Comparison of ENCODE assay signal across 8 cellular contexts in genomic region chr6:26520840-26521484, GRCh38. TPM values are rescaled to one million over a fixed set of nuclear protein-coding genes. Genes with fewer than 3 reads are reported as not detected.
DNase-seq lines count a peak whose midpoint lies in the region; ATAC-seq, FAIRE-seq and TF ChIP-seq lines count a peak whose summit lies in the region.

No MANE protein-coding gene starts in this region.

- no peaks in the 10 kb centered on the region for H3K9me3 ChIP-seq in HUES64 (ENCODE audit: insufficient read depth, low read depth, low read length)
- H3K9me3 ChIP-seq in PC-9 (ENCODE audit: insufficient read depth, low read depth) = no peaks in the 10 kb centered on the region
- H3K9me3 ChIP-seq in esophagus muscularis mucosa = no peaks in the 10 kb centered on the region

- H3K9me2 ChIP-seq in PC-9 (ENCODE audit: insufficient read depth) = no peaks in the 10 kb centered on the region

- no peaks in the 10 kb centered on the region for H3K27me3 ChIP-seq in HUES64 (ENCODE audit: insufficient read depth, low read length)
- H3K27me3 ChIP-seq in PC-9 (ENCODE audit: insufficient read depth, low read depth) = no peaks in the 10 kb centered on the region
- H3K27me3 ChIP-seq in esophagus muscularis mucosa = no peaks in the 10 kb centered on the region

- peak; percentile 77 for DNase-seq in D721Med (ENCODE audit: insufficient read length, low spot score)
- peak; percentile 78 to 89 for DNase-seq in PC-9
- peak; percentile 83 for DNase-seq in activated T-cell treated with anti-CD3 and anti-CD28 coated beads, Interleukin-2, amount 50 U/mL, for 4 hours
- peak; percentile 96 for DNase-seq in esophagus muscularis mucosa (ENCODE audit: extremely low spot score)
- peak; percentile 84 for DNase-seq in myocyte (ENCODE audit: low read depth)
- peak; percentile 53 to 59 for DNase-seq in stimulated activated CD8-positive, alpha-beta memory T cell treated with anti-CD3 and anti-CD28 coated beads, Interleukin-7, amount 100 ng/mL, for 48 hours (ENCODE audit: extremely low read depth in 1 of 2, low read depth in 1 of 2)

- CTCF ChIA-PET in PC-9 (lab: Charles Lee) = no interaction called here

- H3K79me2 ChIP-seq in PC-9 (ENCODE audit: low read depth) = peaks cover 35% of the 10 kb centered on the region

- peak; percentile 51 for ATAC-seq in GM21515 (IDR thresholded peaks at IDR 0.05; ENCODE audit: unreplicated experiment)
- ATAC-seq in activated T-cell treated with anti-CD3 and anti-CD28 coated beads, Interleukin-2, amount 50 U/mL, for 4 hours = peak; percentile 78 to 79

- TF ChIP-seq EP300 in esophagus muscularis mucosa (IDR thresholded peaks at IDR 0.05) = no peak

- H3F3A ChIP-seq in PC-9 (ENCODE audit: insufficient read depth, low read depth) = peaks cover 11% of the 10 kb centered on the region

- no peak for TF ChIP-seq POLR2A in esophagus muscularis mucosa (IDR thresholded peaks at IDR 0.05; ENCODE audit: low read depth)

- no peaks in the 10 kb centered on the region for H4K20me1 ChIP-seq in PC-9 (ENCODE audit: insufficient read depth)

- no peaks in the 10 kb centered on the region for H3K9me3 Mint-ChIP-seq in activated T-cell treated with anti-CD3 and anti-CD28 coated beads, Interleukin-2, amount 50 U/mL, for 4 hours

- no peak for FAIRE-seq in D721Med (lab: Jason Lieb, UNC)

- peaks cover 31% of the 10 kb centered on the region for H3K4me1 Mint-ChIP-seq in activated T-cell treated with anti-CD3 and anti-CD28 coated beads, Interleukin-2, amount 50 U/mL, for 4 hours (ENCODE audit: low read depth)

- H3K4me3 ChIP-seq in HUES64 (ENCODE audit: low read length) (peak overlapping the region; percentile 77), PC-9 (peak overlapping the region; percentile 85), esophagus muscularis mucosa (peak overlapping the region; percentile 57 to 78 (median 68))

- intact Hi-C loops in PC-9 (cut with micrococcal nuclease; ENCODE audit: unreplicated experiment) (loop anchor here (1.0 kb wide), 5 partner anchors 12 to 100 kb away; no protein-coding TSS in a partner anchor), esophagus muscularis mucosa (cut with DNase I) (no loop called here)

- no peaks in the 10 kb centered on the region for H3K36me3 Mint-ChIP-seq in activated T-cell treated with anti-CD3 and anti-CD28 coated beads, Interleukin-2, amount 50 U/mL, for 4 hours (ENCODE audit: insufficient read depth)

- no TSS peak for BruUV-seq in PC-9 (replicated peaks; lab: Mats Ljungman, UMichigan)

- no peak for TF ChIP-seq CTCF in D721Med (IDR thresholded peaks at IDR 0.05; ENCODE audit: insufficient read depth, missing control alignments)
- TF ChIP-seq CTCF in PC-9 (conservative IDR thresholded peaks at IDR 0.05) = no peak
- TF ChIP-seq CTCF in esophagus muscularis mucosa (IDR thresholded peaks at IDR 0.05) = no peak

- peak overlapping the region; percentile 71 for H3K4me2 ChIP-seq in PC-9

- under 1% methylated on average over 38 of the region's 48 CpGs for whole genome bisulfite sequencing in HUES64
- under 1% methylated on average over 20 of the region's 48 CpGs for WGBS in esophagus muscularis mucosa

- H2AFZ ChIP-seq in PC-9 = peak overlapping the region; percentile 87

- H3K36me3 ChIP-seq in HUES64 (ENCODE audit: insufficient read depth, low read length) = no peaks in the 10 kb centered on the region
- H3K36me3 ChIP-seq in PC-9 (ENCODE audit: low read depth) = no peaks in the 10 kb centered on the region
- no peaks in the 10 kb centered on the region for H3K36me3 ChIP-seq in esophagus muscularis mucosa

- peak overlapping the region; percentile 88 for H3K4me3 Mint-ChIP-seq in activated T-cell treated with anti-CD3 and anti-CD28 coated beads, Interleukin-2, amount 50 U/mL, for 4 hours

- peak overlapping the region; percentile 96 for H3K9ac ChIP-seq in HUES64 (ENCODE audit: low read depth, low read length)

- H3K4me1 ChIP-seq in HUES64 (ENCODE audit: insufficient read depth, low read length) (peaks cover 14% of the 10 kb centered on the region), PC-9 (replicated peaks; ENCODE audit: insufficient read depth) (peaks cover 29% of the 10 kb centered on the region), esophagus muscularis mucosa (peaks cover 12 to 35% (median 21%) of the 10 kb centered on the region in 4 donors)

- H3K27me3 Mint-ChIP-seq in activated T-cell treated with anti-CD3 and anti-CD28 coated beads, Interleukin-2, amount 50 U/mL, for 4 hours (ENCODE audit: low read depth) = no peaks in the 10 kb centered on the region

- H3K27ac ChIP-seq in HUES64 (ENCODE audit: low read depth, low read length) (peak overlapping the region; percentile 91; the same call in 1 of the 2 replicates), PC-9 (peak overlapping the region; percentile 93), esophagus muscularis mucosa (replicated peaks in 1 of 4) (peak overlapping the region; percentile 93 to 99 (median 98))

- POLR2A ChIA-PET in PC-9 (lab: Charles Lee; ENCODE audit: unreplicated experiment) = interaction anchor here (0.6 to 0.9 kb wide), 4 partner anchors 16 to 362 kb away, joined by 3 to 8 read pairs (median 5); no protein-coding TSS in a partner anchor

RNA-seq across cellular contexts. Expression of gene HMGN4, which starts 17.2 kb away (rescaled TPM):
- polyA plus RNA-seq in HUES64 (2013, experiment 1 of 2) = 38.3 TPM
- 55.0 TPM for polyA plus RNA-seq in HUES64 (2013, experiment 2 of 2)
- total RNA-seq in PC-9 (2021) = 86.9 and 90.5 TPM in 2 replicates
- 10 to 100 TPM; 63.4 to 73.4 (median 72.0) TPM for total RNA-seq in activated T-cell treated with anti-CD3 and anti-CD28 coated beads, Interleukin-2, amount 50 U/mL, for 4 hours
- total RNA-seq in esophagus muscularis mucosa = 100 to 1,000 TPM in 1 of 4 donors, 10 to 100 TPM in 3; 80.2 to 117 (median 86.5) TPM
- 57.1 and 57.8 TPM in 2 replicates for total RNA-seq in myocyte
- 40.4 TPM for polyA plus RNA-seq in myocyte (2012)

RNA-seq across cellular contexts. Expression of gene BTN1A1, which starts 20.9 kb away (rescaled TPM):
- polyA plus RNA-seq in HUES64 (2013, experiment 1 of 2) = 0.15 TPM
- polyA plus RNA-seq in HUES64 (2013, experiment 2 of 2) = 0.25 TPM
- total RNA-seq in PC-9 (2021) = not detected in 2 replicates
- total RNA-seq in activated T-cell treated with anti-CD3 and anti-CD28 coated beads, Interleukin-2, amount 50 U/mL, for 4 hours = under 1 TPM in 1 of 3 donors, not detected in 2; 0.10 TPM
- not detected for total RNA-seq in esophagus muscularis mucosa
- total RNA-seq in myocyte = not detected in 2 replicates
- 0.03 TPM for polyA plus RNA-seq in myocyte (2012)

Comparison
In these comparisons a context has a peak if more than half of its experiments do, and no peak if none do; other contexts are left out.
1. Peak in every context shown above with its lines: DNase-seq, ATAC-seq, H3K4me3 ChIP-seq and H3K27ac ChIP-seq.